21 cellular contexts compared by ENCODE assay signal in the genomic region with DNA sequence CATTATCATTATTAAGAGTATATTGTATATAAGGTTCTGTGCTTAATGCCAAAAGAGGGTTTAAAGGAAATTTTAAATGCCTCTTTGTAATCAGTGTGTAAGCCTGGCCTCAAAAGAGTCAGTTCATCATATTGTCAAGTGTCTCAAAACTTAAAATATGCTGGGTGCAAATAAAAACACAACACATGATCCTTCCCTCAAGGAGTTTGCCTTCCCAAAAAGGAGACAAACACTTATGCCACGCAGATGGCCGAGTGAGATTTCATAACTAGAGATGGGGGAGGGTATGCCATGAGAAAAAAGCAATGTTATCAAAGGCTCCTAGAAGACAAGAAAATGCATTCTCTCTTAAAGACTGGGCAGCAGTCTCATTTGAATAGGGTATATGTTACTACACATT.
"Had no signal": no experiment of that assay in that cellular context is flagged by ENCODE, and none has a peak within 500 bp of the region (broad histone marks: within the 10 kb centered on the region; RNA-seq: fewer than 3 reads in every experiment).

No MANE protein-coding gene starts in this region.

- H3K9me3 Mint-ChIP-seq: dendritic cell treated with granulocyte-macrophage colony-stimulating factor and Interleukin-4, amounts not matched to agents 40 ng/mL and 50 ng/mL, for 4 days; effector memory CD8-positive, alpha-beta T cell; nephron had no signal

- H3K4me3 Mint-ChIP-seq: dendritic cell treated with granulocyte-macrophage colony-stimulating factor and Interleukin-4, amounts not matched to agents 40 ng/mL and 50 ng/mL, for 4 days; effector memory CD8-positive, alpha-beta T cell; nephron had no signal

- H3K27ac Mint-ChIP-seq: dendritic cell treated with granulocyte-macrophage colony-stimulating factor and Interleukin-4, amounts not matched to agents 40 ng/mL and 50 ng/mL, for 4 days; nephron; progenitor cell of endocrine pancreas had no signal

- ATAC-seq: effector memory CD8-positive, alpha-beta T cell; gastroesophageal sphincter; pancreas; right cardiac atrium had no signal

- H3K4me3 ChIP-seq: esophagus muscularis mucosa, gastroesophageal sphincter, left ventricle myocardium inferior, lower lobe of right lung, pancreas, tibial artery, upper lobe of left lung, vagina had no signal

- DNase-seq: effector memory CD8-positive, alpha-beta T cell; glutamatergic neuron; left ventricle myocardium inferior; lower lobe of right lung; mesenchymal stem cell; midbrain; occipital lobe; pancreas; right cardiac atrium; small intestine; stimulated activated CD4-positive, alpha-beta T cell treated with anti-CD3 and anti-CD28 coated beads, Interleukin-12 subunit alpha, Interleukin-12 subunit beta, amount 100 ng/mL, for 4 hours; stimulated activated naive CD4-positive, alpha-beta T cell; tibial artery; upper lobe of left lung had no signal

- H3K27me3 Mint-ChIP-seq: dendritic cell treated with granulocyte-macrophage colony-stimulating factor and Interleukin-4, amounts not matched to agents 40 ng/mL and 50 ng/mL, for 4 days; effector memory CD8-positive, alpha-beta T cell; progenitor cell of endocrine pancreas had no signal

- H3K27me3 ChIP-seq: esophagus muscularis mucosa, gastroesophageal sphincter, pancreas, tibial artery, upper lobe of left lung, vagina had no signal

- H3K9me3 ChIP-seq: esophagus muscularis mucosa, gastroesophageal sphincter, left ventricle myocardium inferior, lower lobe of right lung, pancreas, tibial artery, upper lobe of left lung, vagina had no signal

- H3K4me1 ChIP-seq: lower lobe of right lung, pancreas, tibial artery, upper lobe of left lung, vagina had no signal

- H3K27ac ChIP-seq: epithelial cell of prostate, esophagus muscularis mucosa, gastroesophageal sphincter, left ventricle myocardium inferior, lower lobe of right lung, pancreas, tibial artery, upper lobe of left lung, vagina had no signal
